ENCODE assay signal across 15 cellular contexts in the genomic region with DNA sequence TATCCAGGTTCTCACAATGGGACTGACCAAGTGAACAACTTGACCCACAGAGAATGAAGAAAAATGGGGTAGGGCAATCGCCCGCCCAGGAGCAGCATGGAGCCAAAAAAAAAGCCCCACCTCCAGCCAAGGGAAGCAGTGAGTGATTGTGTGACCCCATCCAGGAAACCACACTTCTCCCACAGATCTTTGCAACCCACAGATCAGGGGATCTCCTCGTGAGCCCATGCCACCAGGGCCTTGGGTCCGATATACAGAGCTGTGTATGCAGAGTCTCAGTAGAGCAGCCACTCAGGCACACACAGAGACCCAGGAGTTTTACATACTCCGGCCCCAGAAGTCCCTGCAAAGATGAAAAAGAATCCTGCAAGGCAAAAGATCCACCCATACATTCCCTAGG. TPM values are rescaled to one million over a fixed set of nuclear protein-coding genes. Genes with fewer than 3 reads are reported as not detected.
DNase-seq lines count a peak whose midpoint lies in the region; ATAC-seq and TF ChIP-seq lines count a peak whose summit lies in the region.
"Had no signal": no experiment of that assay in that cellular context is flagged by ENCODE, and none has a peak within 500 bp of the region (broad histone marks: within the 10 kb centered on the region; RNA-seq: fewer than 3 reads in every experiment).

No MANE protein-coding gene starts in this region.

- TF ChIP-seq CTCF in brain microvascular endothelial cell (IDR thresholded peaks at IDR 0.05; ENCODE audit: low read depth, low read length, missing control alignments) (no peak), mesothelial cell of epicardium (IDR thresholded peaks at IDR 0.05; ENCODE audit: unreplicated experiment) (no peak), smooth muscle cell (IDR thresholded peaks at IDR 0.05; ENCODE audit: borderline replicate concordance, insufficient read depth, poor library complexity, severe bottlenecking) (no peak), PC-9 (conservative IDR thresholded peaks at IDR 0.05) (no peak)

- CTCF ChIA-PET in PC-9 (lab: Charles Lee) = no interaction called here

- BruUV-seq in PC-9 (replicated peaks; lab: Mats Ljungman, UMichigan) = no TSS peak

- H3K79me2 ChIP-seq in smooth muscle cell (ENCODE audit: low read depth) (peaks cover 39% of the 10 kb centered on the region), PC-9 (ENCODE audit: low read depth) (no peaks in the 10 kb centered on the region)

- H3K27me3 ChIP-seq in HUES64 (ENCODE audit: insufficient read depth, low read length) (no peaks in the 10 kb centered on the region), brain microvascular endothelial cell (replicated peaks) (no peaks in the 10 kb centered on the region), smooth muscle cell (ENCODE audit: low read depth) (no peaks in the 10 kb centered on the region), PC-9 (ENCODE audit: insufficient read depth, low read depth) (no peaks in the 10 kb centered on the region)

- DNase-seq in brain microvascular endothelial cell (no peak), mesothelial cell of epicardium (ENCODE audit: low spot score in 2 of 2, unreplicated experiment in 2 of 2) (no peak), smooth muscle cell (lab: John Stamatoyannopoulos, UW; ENCODE audit: unreplicated experiment) (no peak), PC-9 (no peak)
- DNase-seq in activated CD8-positive, alpha-beta memory T cell treated with anti-CD3 and anti-CD28 coated beads, Interleukin-2, amount 50 U/mL, for 48 hours = no peak
- DNase-seq: AML-193; CD4-positive, alpha-beta T cell; DMS79; GOT3; NCI-H146; NCI-H226; NCI-H526; NK-92 treated with Interleukin-12 subunit alpha and Interleukin-12 subunit beta, amount 100 ng/mL, for 24 hours had no signal

- H3K4me1 Mint-ChIP-seq in mesothelial cell of epicardium = peaks cover 5% of the 10 kb centered on the region

- H3K9me3 Mint-ChIP-seq in mesothelial cell of epicardium = peaks cover 39% of the 10 kb centered on the region

- H3K9me3 ChIP-seq in HUES64 (ENCODE audit: insufficient read depth, low read depth, low read length) (peaks cover 21% of the 10 kb centered on the region; the same call in 1 of the 2 replicates), smooth muscle cell (replicated peaks; ENCODE audit: low read depth) (peaks cover 5% of the 10 kb centered on the region), PC-9 (ENCODE audit: insufficient read depth, low read depth) (no peaks in the 10 kb centered on the region)

- H3K4me3 ChIP-seq in HUES64 (ENCODE audit: low read length) (no peak overlapping the region), brain microvascular endothelial cell (ENCODE audit: low read depth, low read length) (no peak overlapping the region), smooth muscle cell (no peak overlapping the region), PC-9 (no peak overlapping the region)

- H4K20me1 ChIP-seq in smooth muscle cell (ENCODE audit: low read depth) = no peaks in the 10 kb centered on the region
- H4K20me1 ChIP-seq in PC-9 (ENCODE audit: insufficient read depth) = no peaks in the 10 kb centered on the region

- peaks cover 6% of the 10 kb centered on the region; the same call in 1 of the 2 replicates for H3K4me1 ChIP-seq in HUES64 (ENCODE audit: insufficient read depth, low read length)
- no peaks in the 10 kb centered on the region for H3K4me1 ChIP-seq in smooth muscle cell (ENCODE audit: low read depth)
- H3K4me1 ChIP-seq in PC-9 (replicated peaks; ENCODE audit: insufficient read depth) = no peaks in the 10 kb centered on the region

- H3F3A ChIP-seq in smooth muscle cell (ENCODE audit: low read depth) = peaks cover 7% of the 10 kb centered on the region
- no peaks in the 10 kb centered on the region for H3F3A ChIP-seq in PC-9 (ENCODE audit: insufficient read depth, low read depth)

- H3K4me3 Mint-ChIP-seq in mesothelial cell of epicardium = no peak overlapping the region
- H3K4me3 Mint-ChIP-seq: CD4-positive, alpha-beta T cell had no signal

- intact Hi-C loops in PC-9 (cut with micrococcal nuclease; ENCODE audit: unreplicated experiment) = no loop called here

- H3K9ac ChIP-seq in HUES64 (ENCODE audit: low read depth, low read length) (no peak overlapping the region), smooth muscle cell (ENCODE audit: low read depth) (no peak overlapping the region)

- no peak for ATAC-seq in HG02610 (IDR thresholded peaks at IDR 0.05; ENCODE audit: unreplicated experiment)

- no peaks in the 10 kb centered on the region for H3K9me2 ChIP-seq in PC-9 (ENCODE audit: insufficient read depth)

- no peaks in the 10 kb centered on the region for H3K27me3 Mint-ChIP-seq in mesothelial cell of epicardium (ENCODE audit: low read depth)

- in situ Hi-C loops in brain microvascular endothelial cell (cut with HindIII; ENCODE audit: low pct_ligation_motif_present, low sequenced_read_pairs) = no loop called here

- H3K36me3 Mint-ChIP-seq in mesothelial cell of epicardium = peaks cover 50% of the 10 kb centered on the region

- H3K4me2 ChIP-seq in smooth muscle cell = peak overlapping the region; percentile 69
- no peak overlapping the region for H3K4me2 ChIP-seq in PC-9

- 88% methylated on average over 5 of the region's 5 CpGs for WGBS in HUES64
- 78% methylated on average over 5 of the region's 5 CpGs for WGBS in smooth muscle cell (ENCODE audit: low lambda C conversion rate)

- peak overlapping the region; percentile 47 for H3K27ac Mint-ChIP-seq in mesothelial cell of epicardium
- H3K27ac Mint-ChIP-seq: CD4-positive, alpha-beta T cell had no signal

- POLR2A ChIA-PET in PC-9 (lab: Charles Lee; ENCODE audit: unreplicated experiment) = no interaction called here

- H3K36me3 ChIP-seq in HUES64 (ENCODE audit: insufficient read depth, low read length) (no peaks in the 10 kb centered on the region), brain microvascular endothelial cell (replicated peaks) (no peaks in the 10 kb centered on the region), smooth muscle cell (ENCODE audit: low read depth) (no peaks in the 10 kb centered on the region), PC-9 (ENCODE audit: low read depth) (no peaks in the 10 kb centered on the region)

- H2AFZ ChIP-seq in smooth muscle cell (ENCODE audit: low read depth) (no peak overlapping the region), PC-9 (no peak overlapping the region)

- H3K27ac ChIP-seq in HUES64 (ENCODE audit: low read depth, low read length) (peak overlapping the region; percentile 30; the same call in 1 of the 2 replicates), brain microvascular endothelial cell (peak overlapping the region; percentile 62), smooth muscle cell (ENCODE audit: low read depth) (peak overlapping the region; percentile 79), PC-9 (no peak overlapping the region)

RNA-seq across cellular contexts. Expression of a gene that starts 35.7 kb away (rescaled TPM):
- 2.1 TPM for polyA plus RNA-seq in HUES64 (2013, experiment 1 of 2)
- polyA plus RNA-seq in HUES64 (2013, experiment 2 of 2) = 4.0 TPM
- 29.6 to 34.1 TPM (median 30.6 TPM) in 3 replicates for total RNA-seq in mesothelial cell of epicardium
- total RNA-seq in smooth muscle cell = 16.0 and 19.6 TPM in 2 replicates
- polyA plus RNA-seq in smooth muscle cell = 2.2 and 3.6 TPM in 2 replicates
- 3.9 and 5.1 TPM in 2 replicates for total RNA-seq in PC-9 (2021)
- total RNA-seq: CD4-positive, alpha-beta T cell had no signal

RNA-seq across cellular contexts. Expression of a gene that starts 44.4 kb away (rescaled TPM):
- 4.6 TPM for polyA plus RNA-seq in HUES64 (2013, experiment 1 of 2)
- polyA plus RNA-seq in HUES64 (2013, experiment 2 of 2) = 3.2 TPM
- 3.3 to 4.3 TPM (median 3.4 TPM) in 3 replicates for total RNA-seq in mesothelial cell of epicardium
- total RNA-seq in smooth muscle cell = 1.8 and 2.8 TPM in 2 replicates
- polyA plus RNA-seq in smooth muscle cell = 2.4 and 3.6 TPM in 2 replicates
- total RNA-seq in PC-9 (2021) = 5.5 and 6.2 TPM in 2 replicates
